ENCODE assay signal across 33 cellular contexts in genomic region chr5:31504520-31504919, GRCh38.
"Had no signal": no experiment of that assay in that cellular context is flagged by ENCODE, and none has a peak within 500 bp of the region (broad histone marks: within the 10 kb centered on the region; RNA-seq: fewer than 3 reads in every experiment).

No MANE protein-coding gene starts in this region.

- H3K4me3 Mint-ChIP-seq: activated CD4-positive, alpha-beta memory T cell treated with anti-CD3 and anti-CD28 coated beads, Interleukin-2, amount 10 ng/mL, durations not matched to agents 7 days and 5 days; activated CD8-positive, alpha-beta memory T cell treated with anti-CD3 and anti-CD28 coated beads, Interleukin-2, amount 10 ng/mL, durations not matched to agents 7 days and 5 days; activated T-cell treated with anti-CD3 and anti-CD28 coated beads, Interleukin-2, amount 50 U/mL, for 72 hours; activated T-helper 17 cell treated with anti-CD3 and anti-CD28 coated beads, Interleukin-2, amount 50 U/mL, for 72 hours; T-cell; T-helper 17 cell had no signal

- DNase-seq: activated CD4-positive, alpha-beta memory T cell treated with anti-CD3 and anti-CD28 coated beads, Interleukin-2, amount 10 ng/mL, durations not matched to agents 7 days and 5 days; activated CD8-positive, alpha-beta memory T cell treated with anti-CD3 and anti-CD28 coated beads for 24 hours; activated CD8-positive, alpha-beta memory T cell treated with anti-CD3 and anti-CD28 coated beads, Interleukin-2, amount 10 ng/mL, durations not matched to agents 7 days and 5 days; activated effector memory CD4-positive, alpha-beta T cell treated with anti-CD3 and anti-CD28 coated beads, Interleukin-2, amount 50 U/mL, for 16 hours; activated naive CD4-positive, alpha-beta T cell treated with Interleukin-2 at 50 U/mL for 16 hours; activated T-cell treated with anti-CD3 and anti-CD28 coated beads, Interleukin-2, amount 50 U/mL, for 1 hour; activated T-cell treated with anti-CD3 and anti-CD28 coated beads, Interleukin-2, amount 50 U/mL, for 72 hours; adrenal gland; body of pancreas; Kasumi-1; KG1; MG63; NCI-H1048; NCI-H1105 treated with DMSO at 0.1 percent for 48 hours; NCI-H1436; NCI-H1694; NCI-H1930; NCI-H2081 treated with DMSO at 0.1 percent for 48 hours; NCI-H2171; NCI-H510A; NCI-H526; NCI-H748 treated with DMSO at 0.1 percent for 48 hours; NK-92 treated with Interleukin-12 subunit alpha and Interleukin-12 subunit beta, amount 100 ng/mL, for 24 hours; PC-3; Peyer's patch; RPMI8226; SHP77 treated with DMSO at 0.1 percent for 48 hours; T-cell; T-helper 17 cell had no signal

- H3K27me3 Mint-ChIP-seq: activated CD4-positive, alpha-beta memory T cell treated with anti-CD3 and anti-CD28 coated beads, Interleukin-2, amount 10 ng/mL, durations not matched to agents 7 days and 5 days; activated CD8-positive, alpha-beta memory T cell treated with anti-CD3 and anti-CD28 coated beads, Interleukin-2, amount 10 ng/mL, durations not matched to agents 7 days and 5 days; activated T-helper 17 cell treated with anti-CD3 and anti-CD28 coated beads, Interleukin-2, amount 50 U/mL, for 72 hours; T-cell; T-helper 17 cell had no signal

- H3K4me1 ChIP-seq: adrenal gland, body of pancreas, breast epithelium, Peyer's patch, SJSA1 had no signal

- H3K27ac ChIP-seq: adrenal gland, body of pancreas, breast epithelium, Peyer's patch, SJSA1 had no signal

- H3K4me3 ChIP-seq: adrenal gland, body of pancreas, breast epithelium, MG63, Peyer's patch, SJSA1 had no signal

- H3K9me3 Mint-ChIP-seq: activated CD4-positive, alpha-beta memory T cell treated with anti-CD3 and anti-CD28 coated beads, Interleukin-2, amount 10 ng/mL, durations not matched to agents 7 days and 5 days; activated naive CD4-positive, alpha-beta T cell treated with anti-CD3 and anti-CD28 coated beads, Interleukin-2, amount 50 U/mL, for 72 hours; activated T-cell treated with anti-CD3 and anti-CD28 coated beads, Interleukin-2, amount 50 U/mL, for 72 hours; activated T-helper 17 cell treated with anti-CD3 and anti-CD28 coated beads, Interleukin-2, amount 50 U/mL, for 72 hours; T-cell had no signal

- H3K9me3 ChIP-seq: adrenal gland, body of pancreas, breast epithelium, MG63, Peyer's patch, SJSA1 had no signal

- H3K27me3 ChIP-seq: adrenal gland, body of pancreas, breast epithelium, MG63, Peyer's patch, SJSA1 had no signal

- H3K4me1 Mint-ChIP-seq: activated CD4-positive, alpha-beta memory T cell treated with anti-CD3 and anti-CD28 coated beads, Interleukin-2, amount 10 ng/mL, durations not matched to agents 7 days and 5 days; activated CD8-positive, alpha-beta memory T cell treated with anti-CD3 and anti-CD28 coated beads, Interleukin-2, amount 10 ng/mL, durations not matched to agents 7 days and 5 days; activated T-helper 17 cell treated with anti-CD3 and anti-CD28 coated beads, Interleukin-2, amount 50 U/mL, for 72 hours; T-cell had no signal

- H3K27ac Mint-ChIP-seq: activated CD4-positive, alpha-beta memory T cell treated with anti-CD3 and anti-CD28 coated beads, Interleukin-2, amount 10 ng/mL, durations not matched to agents 7 days and 5 days; activated CD8-positive, alpha-beta memory T cell treated with anti-CD3 and anti-CD28 coated beads, Interleukin-2, amount 10 ng/mL, durations not matched to agents 7 days and 5 days; activated naive CD4-positive, alpha-beta T cell treated with anti-CD3 and anti-CD28 coated beads, Interleukin-2, amount 50 U/mL, for 72 hours; activated T-cell treated with anti-CD3 and anti-CD28 coated beads, Interleukin-2, amount 50 U/mL, for 72 hours; activated T-helper 17 cell treated with anti-CD3 and anti-CD28 coated beads, Interleukin-2, amount 50 U/mL, for 72 hours; T-cell; T-helper 17 cell had no signal
